31 cellular contexts compared by ENCODE assay signal in genomic region chr19:449916-450315, GRCh38. TPM values are rescaled to one million over a fixed set of nuclear protein-coding genes. Genes with fewer than 3 reads are reported as not detected.
"Had no signal": no experiment of that assay in that cellular context is flagged by ENCODE, and none has a peak within 500 bp of the region (broad histone marks: within the 10 kb centered on the region; RNA-seq: fewer than 3 reads in every experiment).

No MANE protein-coding gene starts in this region.

- H3K36me3 ChIP-seq: ascending aorta, cardiac muscle cell had no signal

- H3K27ac ChIP-seq: ascending aorta, cardiac muscle cell, VCaP had no signal

- H3K4me1 ChIP-seq: ascending aorta had no signal

- H3K9me3 ChIP-seq: ascending aorta had no signal

- H3K27me3 ChIP-seq: ascending aorta, cardiac muscle cell had no signal

- DNase-seq: activated B cell treated with CpG ODN at 0.5 μM for 24 hours; activated CD4-positive, alpha-beta memory T cell treated with anti-CD3 and anti-CD28 coated beads for 36 hours; activated CD4-positive, alpha-beta T cell treated with anti-CD3 and anti-CD28 coated beads for 4 hours; activated CD4-positive, alpha-beta T cell treated with anti-CD3 and anti-CD28 coated beads, Interleukin-2, amount 10 ng/mL, durations not matched to agents 24 days and 14 days; activated CD4-positive, alpha-beta T cell treated with anti-CD3 and anti-CD28 coated beads, Interleukin-2, amount 50 U/mL, for 1 hour; activated CD4-positive, alpha-beta T cell treated with anti-CD3 and anti-CD28 coated beads, Interleukin-2, amount 50 U/mL, for 4 hours; activated CD4-positive, CD25-positive, alpha-beta regulatory T cell treated with anti-CD3 and anti-CD28 coated beads, Interleukin-2, amount 50 U/mL, for 72 hours; activated CD8-positive, alpha-beta memory T cell treated with anti-CD3 and anti-CD28 coated beads for 24 hours; activated CD8-positive, alpha-beta memory T cell treated with anti-CD3 and anti-CD28 coated beads, Interleukin-2, amount 10 ng/mL, durations not matched to agents 7 days and 5 days; activated CD8-positive, alpha-beta memory T cell treated with anti-CD3 and anti-CD28 coated beads, Interleukin-2, amount 50 U/mL, for 48 hours; activated CD8-positive, alpha-beta T cell treated with anti-CD3 and anti-CD28 coated beads for 36 hours; activated effector memory CD4-positive, alpha-beta T cell treated with Interleukin-2 at 50 U/mL for 16 hours; activated gamma-delta T cell; activated naive CD4-positive, alpha-beta T cell treated with anti-CD3 and anti-CD28 coated beads, Interleukin-2, amount 10 ng/mL, durations not matched to agents 7 days and 5 days; activated naive CD4-positive, alpha-beta T cell treated with Interleukin-2 at 50 U/mL for 16 hours; activated naive CD8-positive, alpha-beta T cell treated with anti-CD3 and anti-CD28 coated beads, Interleukin-2, amount 10 ng/mL, durations not matched to agents 7 days and 5 days; activated naive CD8-positive, alpha-beta T cell treated with anti-CD3 and anti-CD28 coated beads, Interleukin-2, amount 50 U/mL, for 24 hours; activated T-cell treated with anti-CD3 and anti-CD28 coated beads, Interleukin-2, amount 50 U/mL, for 24 hours; activated T-cell treated with anti-CD3 and anti-CD28 coated beads, Interleukin-2, amount 50 U/mL, for 48 hours; amygdala; anterior cingulate cortex; caudate nucleus; cerebellar nuclear complex; T-helper 1 cell; T-helper 2 cell; T-helper 9 cell had no signal

- ATAC-seq: activated CD8-positive, alpha-beta memory T cell treated with anti-CD3 and anti-CD28 coated beads, Interleukin-2, amount 10 ng/mL, durations not matched to agents 7 days and 5 days; activated CD8-positive, alpha-beta T cell treated with anti-CD3 and anti-CD28 coated beads for 36 hours; activated naive CD8-positive, alpha-beta T cell treated with anti-CD3 and anti-CD28 coated beads, Interleukin-2, amount 50 U/mL, for 24 hours had no signal

- H3K4me3 ChIP-seq: ascending aorta, cardiac muscle cell had no signal

RNA-seq across cellular contexts. Expression of gene SHC2, which starts 10.9 kb away (rescaled TPM):
- total RNA-seq: activated B cell treated with CpG ODN at 0.5 μM for 24 hours; activated CD4-positive, alpha-beta T cell treated with anti-CD3 and anti-CD28 coated beads, Interleukin-2, amount 10 ng/mL, durations not matched to agents 24 days and 14 days; activated CD8-positive, alpha-beta memory T cell treated with anti-CD3 and anti-CD28 coated beads, Interleukin-2, amount 10 ng/mL, durations not matched to agents 7 days and 5 days; activated T-helper 2 cell treated with anti-CD3 and anti-CD28 coated beads, Interferon-gamma antibody, Interleukin-2, Interleukin-4, amounts not matched to agents 10 μg/mL and 5 μg/mL and 100 μg/mL, durations not matched to agents 14 hours and 24 hours and 36 hours had no signal

RNA-seq across cellular contexts. Expression of gene C2CD4C, which starts 41.0 kb away (rescaled TPM):
- total RNA-seq: activated B cell treated with CpG ODN at 0.5 μM for 24 hours; activated CD8-positive, alpha-beta memory T cell treated with anti-CD3 and anti-CD28 coated beads, Interleukin-2, amount 10 ng/mL, durations not matched to agents 7 days and 5 days; activated naive CD8-positive, alpha-beta T cell treated with anti-CD3 and anti-CD28 coated beads, Interleukin-2, amount 10 ng/mL, durations not matched to agents 7 days and 5 days had no signal

RNA-seq across cellular contexts. Expression of gene MADCAM1, which starts 46.4 kb away (rescaled TPM):
- total RNA-seq: ascending aorta, bronchial epithelial cell had no signal
